ENCODE assay signal across 12 cellular contexts in the genomic region with DNA sequence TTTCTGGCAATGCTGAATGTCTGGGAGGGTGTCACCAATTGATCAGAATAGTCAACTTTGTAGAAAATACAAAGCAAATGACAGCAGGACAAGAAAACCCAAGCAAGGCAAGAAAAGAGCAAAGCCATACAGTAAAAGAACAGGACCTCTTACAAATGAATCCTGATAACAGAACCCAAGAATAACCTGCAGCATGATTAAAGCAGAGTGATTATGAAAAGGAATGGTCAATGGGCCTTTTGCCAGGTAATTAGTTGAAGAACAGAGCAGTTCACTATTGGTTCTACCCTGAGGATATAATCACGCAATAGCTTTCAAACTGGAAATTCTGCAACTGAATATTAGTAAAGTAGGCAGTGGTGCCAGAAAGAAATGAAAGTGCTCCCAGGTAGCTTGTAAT.
DNase-seq lines count a peak whose midpoint lies in the region; ATAC-seq and TF ChIP-seq lines count a peak whose summit lies in the region.
"Had no signal": no experiment of that assay in that cellular context is flagged by ENCODE, and none has a peak within 500 bp of the region (broad histone marks: within the 10 kb centered on the region; RNA-seq: fewer than 3 reads in every experiment).

No MANE protein-coding gene starts in this region.

- in situ Hi-C loops in G401 (cut with HindIII; ENCODE audit: low sequenced_read_pairs) = no loop called here

- H3K27ac Mint-ChIP-seq in activated naive CD8-positive, alpha-beta T cell treated with anti-CD3 and anti-CD28 coated beads, Interleukin-2, amount 50 U/mL, for 24 hours = no peak overlapping the region
- H3K27ac Mint-ChIP-seq: B cell; CD4-positive, alpha-beta memory T cell; GM23338 had no signal

- no peak for ATAC-seq in activated naive CD8-positive, alpha-beta T cell treated with anti-CD3 and anti-CD28 coated beads, Interleukin-2, amount 50 U/mL, for 24 hours
- ATAC-seq: GM23338 had no signal

- H3K27me3 Mint-ChIP-seq in activated naive CD8-positive, alpha-beta T cell treated with anti-CD3 and anti-CD28 coated beads, Interleukin-2, amount 50 U/mL, for 24 hours = no peaks in the 10 kb centered on the region
- H3K27me3 Mint-ChIP-seq: B cell; CD4-positive, alpha-beta memory T cell had no signal

- no peaks in the 10 kb centered on the region for H3K36me3 Mint-ChIP-seq in activated naive CD8-positive, alpha-beta T cell treated with anti-CD3 and anti-CD28 coated beads, Interleukin-2, amount 50 U/mL, for 24 hours (ENCODE audit: low read depth)
- H3K36me3 Mint-ChIP-seq: CD4-positive, alpha-beta memory T cell had no signal

- DNase-seq in NCI-H748 (lab: John Stamatoyannopoulos, UW; ENCODE audit: unreplicated experiment) = peak; percentile 10
- DNase-seq in NCI-H748 treated with DMSO at 0.1 percent for 48 hours (lab: John Stamatoyannopoulos, UW) = no peak
- DNase-seq in G401 (ENCODE audit: low spot score) = peak; percentile 11
- DNase-seq in NCI-H69 (lab: John Stamatoyannopoulos, UW) = peak; percentile 57
- peak; percentile 55 for DNase-seq in epithelial cell of esophagus (ENCODE audit: low read depth)
- no peak for DNase-seq in medulla oblongata (ENCODE audit: extremely low spot score)
- no peak for DNase-seq in activated naive CD8-positive, alpha-beta T cell treated with anti-CD3 and anti-CD28 coated beads, Interleukin-2, amount 50 U/mL, for 24 hours
- DNase-seq: CD4-positive, alpha-beta memory T cell; DMS79; H7 had no signal

- no peak overlapping the region for H3K4me3 ChIP-seq in epithelial cell of esophagus (ENCODE audit: low read length)
- H3K4me3 ChIP-seq: GM23338 had no signal

- H3K4me1 Mint-ChIP-seq in activated naive CD8-positive, alpha-beta T cell treated with anti-CD3 and anti-CD28 coated beads, Interleukin-2, amount 50 U/mL, for 24 hours = no peaks in the 10 kb centered on the region
- H3K4me1 Mint-ChIP-seq: B cell; CD4-positive, alpha-beta memory T cell; GM23338 had no signal

- H3K9me3 Mint-ChIP-seq in activated naive CD8-positive, alpha-beta T cell treated with anti-CD3 and anti-CD28 coated beads, Interleukin-2, amount 50 U/mL, for 24 hours = no peaks in the 10 kb centered on the region

- H3K4me3 Mint-ChIP-seq in activated naive CD8-positive, alpha-beta T cell treated with anti-CD3 and anti-CD28 coated beads, Interleukin-2, amount 50 U/mL, for 24 hours = no peak overlapping the region
- H3K4me3 Mint-ChIP-seq: B cell; CD4-positive, alpha-beta memory T cell; GM23338 had no signal

- TF ChIP-seq CTCF in epithelial cell of esophagus (IDR thresholded peaks at IDR 0.05; ENCODE audit: insufficient read depth, low read depth, low read length, missing control alignments) = no peak

Comparison
In these comparisons a context has a peak if more than half of its experiments do, and no peak if none do; other contexts are left out.
1. DNase-seq: peak in NCI-H748 (single experiment), G401 (single experiment), NCI-H69 (single experiment) and epithelial cell of esophagus (single experiment); none in NCI-H748 treated with DMSO at 0.1 percent for 48 hours (single experiment), medulla oblongata (single experiment) and activated naive CD8-positive, alpha-beta T cell treated with anti-CD3 and anti-CD28 coated beads, Interleukin-2, amount 50 U/mL, for 24 hours (single experiment).